16 cellular contexts compared by ENCODE assay signal in genomic region chr16:31191697-31192428, GRCh38. TPM values are rescaled to one million over a fixed set of nuclear protein-coding genes. Genes with fewer than 3 reads are reported as not detected.
A peak's percentile ranks its signal among the peaks of the same experiment; 100 is the strongest.
DNase-seq lines count a peak whose midpoint lies in the region; ATAC-seq, FAIRE-seq and TF ChIP-seq lines count a peak whose summit lies in the region.
"Had no signal": no experiment of that assay in that cellular context is flagged by ENCODE, and none has a peak within 500 bp of the region (broad histone marks: within the 10 kb centered on the region; RNA-seq: fewer than 3 reads in every experiment).

No MANE protein-coding gene starts in this region.

- no peaks in the 10 kb centered on the region for H3K27me3 Mint-ChIP-seq in activated naive CD4-positive, alpha-beta T cell treated with anti-CD3 and anti-CD28 coated beads, Interleukin-2, amount 50 U/mL, for 24 hours
- H3K27me3 Mint-ChIP-seq in T-cell = no peaks in the 10 kb centered on the region
- no peaks in the 10 kb centered on the region for H3K27me3 Mint-ChIP-seq in stimulated activated memory B cell treated with anti-CD40 and anti-IgM and Interleukin-4, amounts not matched to agents 10 μg/mL and 1 μg/mL and 100 μg/mL, for 72 hours

- H2BK5ac ChIP-seq in H1 (ENCODE audit: low read depth, low read length) = no peak overlapping the region

- H3K14ac ChIP-seq in H1 (ENCODE audit: insufficient read length) = no peak overlapping the region

- TF ChIP-seq POLR2A in H1 (IDR thresholded peaks at IDR 0.05; ENCODE audit: control extremely low read depth in 1 of 2, low read depth in 2 of 2, low read length in 2 of 2) = peak in 1 of 2 experiments; percentile 69; a peak in 2 of 3 replicates
- TF ChIP-seq POLR2A in upper lobe of left lung (IDR thresholded peaks at IDR 0.05) = no peak
- no peak for TF ChIP-seq POLR2A in lower leg skin (IDR thresholded peaks at IDR 0.05)

- POLR2A ChIA-PET in T-cell (lab: Charles Lee) = interaction anchor here in 1 of 2 donors (0.6 kb wide), 1 partner anchor 11 kb away, joined by 3 read pairs; no protein-coding TSS in a partner anchor
- POLR2A ChIA-PET in H1 (lab: Charles Lee; ENCODE audit: partially characterized antibody) = interaction anchor here (1.2 to 17.4 kb wide), 7 partner anchors 7 to 142 kb away, joined by 4 to 430 read pairs (median 9); partner anchors contain the start of genes FUS, PRSS8, PYCARD and PYDC1

- no peak overlapping the region for H3K9ac ChIP-seq in H1 (replicated peaks in 1 of 4; ENCODE audit: extremely low read depth in 1 of 4, low read depth in 3 of 4, low read length in 3 of 4)

- 90% methylated on average over 5 of the region's 5 CpGs; no CpG with 5 or more reads in 1 of the 2 experiments for WGBS in H1 (ENCODE audit: extremely low coverage in 1 of 2, insufficient coverage in 1 of 2, insufficient read length in 1 of 2, insufficient replicate concordance in 2 of 2, low coverage in 1 of 2, low lambda C conversion rate in 2 of 2, missing lambda C conversion rate in 1 of 2), 2 experiments
- 83 to 87% methylated on average over 5 of the region's 5 CpGs for WGBS in upper lobe of left lung, 2 donors
- WGBS in lower leg skin, 2 donors = 79 to 88% methylated on average over 5 of the region's 5 CpGs

- H3K79me1 ChIP-seq in H1 (ENCODE audit: low read depth, low read length) = peaks cover 9% of the 10 kb centered on the region

- H3K79me2 ChIP-seq in H1 (ENCODE audit: control insufficient read depth in 1 of 2, insufficient read depth in 2 of 2, low read length in 2 of 2) = peaks cover 0 to 42% of the 10 kb centered on the region in 2 experiments; a peak in 2 of 4 replicates

- H2BK20ac ChIP-seq in H1 (ENCODE audit: low read length) = no peak overlapping the region

- no peaks in the 10 kb centered on the region for H3K9me3 Mint-ChIP-seq in activated naive CD4-positive, alpha-beta T cell treated with anti-CD3 and anti-CD28 coated beads, Interleukin-2, amount 50 U/mL, for 24 hours
- no peaks in the 10 kb centered on the region for H3K9me3 Mint-ChIP-seq in T-cell
- no peaks in the 10 kb centered on the region for H3K9me3 Mint-ChIP-seq in stimulated activated memory B cell treated with anti-CD40 and anti-IgM and Interleukin-4, amounts not matched to agents 10 μg/mL and 1 μg/mL and 100 μg/mL, for 72 hours

- H3K4ac ChIP-seq in H1 (replicated peaks; ENCODE audit: insufficient read length, low read depth, low read length) = no peak overlapping the region

- no peak overlapping the region for H3K27ac ChIP-seq in H1 (ENCODE audit: low read depth, low read length)
- H3K27ac ChIP-seq in upper lobe of left lung = no peak overlapping the region
- H3K27ac ChIP-seq: suprapubic skin had no signal

- TF ChIP-seq RAD21 in H1 (IDR thresholded peaks at IDR 0.05 in 1 of 2, conservative IDR thresholded peaks at IDR 0.05 in 1 of 2; ENCODE audit: low read depth in 2 of 2, low read length in 2 of 2) = no peak

- H3K4me1 Mint-ChIP-seq in activated naive CD4-positive, alpha-beta T cell treated with anti-CD3 and anti-CD28 coated beads, Interleukin-2, amount 50 U/mL, for 24 hours = peaks cover 74% of the 10 kb centered on the region
- H3K4me1 Mint-ChIP-seq in T-cell = peaks cover 67 to 83% (median 70%) of the 10 kb centered on the region in 3 donors
- peaks cover 53% of the 10 kb centered on the region for H3K4me1 Mint-ChIP-seq in stimulated activated memory B cell treated with anti-CD40 and anti-IgM and Interleukin-4, amounts not matched to agents 10 μg/mL and 1 μg/mL and 100 μg/mL, for 72 hours

- no peak overlapping the region for H2BK120ac ChIP-seq in H1 (replicated peaks; ENCODE audit: low read depth, low read length)

- H3K27ac Mint-ChIP-seq in activated naive CD4-positive, alpha-beta T cell treated with anti-CD3 and anti-CD28 coated beads, Interleukin-2, amount 50 U/mL, for 24 hours = peak overlapping the region; percentile 87
- peak overlapping the region; percentile 2 to 22 for H3K27ac Mint-ChIP-seq in T-cell
- H3K27ac Mint-ChIP-seq in stimulated activated memory B cell treated with anti-CD40 and anti-IgM and Interleukin-4, amounts not matched to agents 10 μg/mL and 1 μg/mL and 100 μg/mL, for 72 hours = peak overlapping the region; percentile 35

- H4K5ac ChIP-seq in H1 (ENCODE audit: insufficient read length, low read depth, low read length) = no peak overlapping the region

- ATAC-seq in T-cell (replicated peaks in 1 of 4) (no peak), upper lobe of left lung (ENCODE audit: low FRiP score in 2 of 2) (no peak)
- no peak for ATAC-seq in stimulated activated memory B cell treated with anti-CD40 and anti-IgM and Interleukin-4, amounts not matched to agents 10 μg/mL and 1 μg/mL and 100 μg/mL, for 72 hours

- H4K8ac ChIP-seq in H1 (ENCODE audit: extremely low read depth, insufficient read depth, low read length) = no peak overlapping the region

- H2BK12ac ChIP-seq in H1 (ENCODE audit: low read depth, low read length) = no peak overlapping the region

- no peak for TF ChIP-seq EP300 in H1 (IDR thresholded peaks at IDR 0.05; ENCODE audit: borderline replicate concordance in 1 of 2, low read depth in 2 of 2, low read length in 2 of 2)
- TF ChIP-seq EP300 in upper lobe of left lung (IDR thresholded peaks at IDR 0.05) = no peak

- no peak overlapping the region for H4K91ac ChIP-seq in H1 (replicated peaks; ENCODE audit: insufficient read length, low read length)

- H3K36me3 ChIP-seq in H1 (ENCODE audit: control insufficient read depth in 2 of 4, insufficient read depth in 4 of 4, low read length in 3 of 4) (peaks cover 64 to 97% (median 95%) of the 10 kb centered on the region in 4 experiments), upper lobe of left lung (peaks cover 65 to 100% (median 89%) of the 10 kb centered on the region in 4 donors)

- no peak overlapping the region for H2AFZ ChIP-seq in H1 (ENCODE audit: low read length)

- H3K23ac ChIP-seq in H1 (ENCODE audit: insufficient read length) = no peak overlapping the region

- no peak overlapping the region for H3K56ac ChIP-seq in H1 (replicated peaks; ENCODE audit: insufficient read length, low read depth, low read length)

- intact Hi-C loops in lower leg skin (cut with DNase I; ENCODE audit: low total_unique reads) = no loop called here

- no peak for DNase-seq in activated naive CD4-positive, alpha-beta T cell (lab: John Stamatoyannopoulos, UW)
- no peak for DNase-seq in T-cell
- DNase-seq in H1 (ENCODE audit: low read depth in 1 of 2, low spot score in 2 of 2) = no peak
- DNase-seq in upper lobe of left lung = no peak
- DNase-seq in C1 segment of cervical spinal cord (lab: John Stamatoyannopoulos, UW) = no peak
- DNase-seq in lower leg skin (ENCODE audit: low spot score in 2 of 2) = no peak
- DNase-seq: activated CD4-positive, CD25-positive, alpha-beta regulatory T cell; NCI-H2029; NCI-H446 treated with DMSO at 0.1 percent for 48 hours; occipital lobe had no signal

- H3K4me3 ChIP-seq in H1 (ENCODE audit: extremely low read depth in 1 of 4, insufficient read depth in 2 of 4, low read depth in 3 of 4, low read length in 4 of 4) (no peak overlapping the region), upper lobe of left lung (no peak overlapping the region), lower leg skin (ENCODE audit: low read depth, poor library complexity, severe bottlenecking) (no peak overlapping the region)
- H3K4me3 ChIP-seq: suprapubic skin had no signal

- H3K27me3 ChIP-seq in H1 (replicated peaks in 1 of 4; ENCODE audit: control insufficient read depth in 3 of 4, extremely low read depth in 1 of 4, insufficient read depth in 3 of 4, low read length in 3 of 4) (no peaks in the 10 kb centered on the region), upper lobe of left lung (no peaks in the 10 kb centered on the region)
- H3K27me3 ChIP-seq: suprapubic skin had no signal

- no peaks in the 10 kb centered on the region for H3K23me2 ChIP-seq in H1 (ENCODE audit: low read depth, low read length)

- H3K18ac ChIP-seq in H1 (ENCODE audit: extremely low read depth, low read length) = no peak overlapping the region

- TF ChIP-seq CTCF in H1 (IDR thresholded peaks at IDR 0.05; ENCODE audit: control extremely low read depth in 1 of 3, insufficient read depth in 1 of 3, low read depth in 1 of 3, low read length in 3 of 3) (no peak), upper lobe of left lung (IDR thresholded peaks at IDR 0.05) (no peak), lower leg skin (IDR thresholded peaks at IDR 0.05) (no peak)

- H2BK15ac ChIP-seq in H1 (ENCODE audit: low read length) = no peak overlapping the region

- CTCF ChIA-PET in T-cell (lab: Charles Lee) (no interaction called here), H1 (lab: Charles Lee; ENCODE audit: partially characterized antibody) (no interaction called here)

- H4K20me1 ChIP-seq in H1 (replicated peaks in 1 of 2; ENCODE audit: control insufficient read depth in 1 of 2, insufficient read depth in 2 of 2, low read length in 2 of 2) = peaks cover 11 to 39% of the 10 kb centered on the region in 2 experiments

- FAIRE-seq in H1 (lab: Jason Lieb, UNC) = no peak
- FAIRE-seq: endometrium had no signal

- no peak overlapping the region for H2AK5ac ChIP-seq in H1 (ENCODE audit: low read depth, low read length)

- H3K36me3 Mint-ChIP-seq in activated naive CD4-positive, alpha-beta T cell treated with anti-CD3 and anti-CD28 coated beads, Interleukin-2, amount 50 U/mL, for 24 hours = peaks cover 44% of the 10 kb centered on the region
- peaks cover 76% of the 10 kb centered on the region for H3K36me3 Mint-ChIP-seq in T-cell
- peaks cover 79% of the 10 kb centered on the region for H3K36me3 Mint-ChIP-seq in stimulated activated memory B cell treated with anti-CD40 and anti-IgM and Interleukin-4, amounts not matched to agents 10 μg/mL and 1 μg/mL and 100 μg/mL, for 72 hours

- peak overlapping the region; percentile 19 for H3K4me3 Mint-ChIP-seq in activated naive CD4-positive, alpha-beta T cell treated with anti-CD3 and anti-CD28 coated beads, Interleukin-2, amount 50 U/mL, for 24 hours
- H3K4me3 Mint-ChIP-seq in T-cell = no peak overlapping the region
- H3K4me3 Mint-ChIP-seq in stimulated activated memory B cell treated with anti-CD40 and anti-IgM and Interleukin-4, amounts not matched to agents 10 μg/mL and 1 μg/mL and 100 μg/mL, for 72 hours = no peak overlapping the region

- H3K9me3 ChIP-seq in H1 (ENCODE audit: insufficient read depth in 2 of 2, low read depth in 1 of 2, low read length in 1 of 2) = no peaks in the 10 kb centered on the region
- no peaks in the 10 kb centered on the region for H3K9me3 ChIP-seq in upper lobe of left lung
- H3K9me3 ChIP-seq: suprapubic skin had no signal

- H3K4me2 ChIP-seq in H1 (ENCODE audit: insufficient read depth in 1 of 2, low read depth in 2 of 2, low read length in 2 of 2) = no peak overlapping the region

- H3K4me1 ChIP-seq in H1 (replicated peaks in 1 of 4; ENCODE audit: control insufficient read depth in 3 of 4, insufficient read depth in 4 of 4, low read length in 3 of 4) (no peaks in the 10 kb centered on the region), upper lobe of left lung (no peaks in the 10 kb centered on the region)
- H3K4me1 ChIP-seq: suprapubic skin had no signal

RNA-seq across cellular contexts. Expression of gene PYCARD, which starts 10.7 kb away (rescaled TPM):
- total RNA-seq in T-cell (10 to 100 TPM; 16.1 to 40.3 (median 33.4) TPM), upper lobe of left lung (100 to 1,000 TPM in 1 of 6 donors, 10 to 100 TPM in 5; 44.0 to 103 (median 83.7) TPM), lower leg skin (100 to 1,000 TPM in 3 of 4 donors, 10 to 100 TPM in 1; 87.5 to 140 (median 122) TPM)
- 29.9 and 32.2 TPM in 2 replicates for total RNA-seq in H1 (2021; fragmentation: NEBNext Ultra II Directional; extraction: Animal tissue kit (Norgen Biotek cat#: 25700))
- 77.9 and 87.0 TPM in 2 replicates for polyA plus RNA-seq in H1 (2011; rRNA removed)
- 73.9 TPM for polyA plus RNA-seq in H1 (2011; cell fraction: cytosol; rRNA removed)
- polyA plus RNA-seq in H1 (2011; cell fraction: nucleus; rRNA removed) = 54.1 TPM
- 36.7 to 66.7 TPM (median 58.8 TPM) in 4 replicates for polyA plus RNA-seq in H1 (2012, experiment 1 of 2)
- polyA plus RNA-seq in H1 (2012, experiment 2 of 2) = 41.9 TPM
- 29.1 TPM for polyA plus RNA-seq in H1 (2013, experiment 1 of 2)
- polyA plus RNA-seq in H1 (2013, experiment 2 of 2) = 29.0 TPM
- 9.6 and 13.2 TPM in 2 replicates for polyA minus RNA-seq in H1 (2011; rRNA and poly(A)+ RNA removed)
- polyA minus RNA-seq in H1 (2011; cell fraction: cytosol; rRNA and poly(A)+ RNA removed) = 17.5 TPM
- polyA minus RNA-seq in H1 (2011; cell fraction: nucleus; rRNA and poly(A)+ RNA removed) = 11.4 TPM

RNA-seq across cellular contexts. Expression of gene FUS, which starts 11.9 kb away (rescaled TPM):
- total RNA-seq in T-cell = 100 to 1,000 TPM; 410 to 963 (median 434) TPM
- total RNA-seq in H1 (2021; fragmentation: NEBNext Ultra II Directional; extraction: Animal tissue kit (Norgen Biotek cat#: 25700)) = 685 and 686 TPM in 2 replicates
- 484 and 491 TPM in 2 replicates for polyA plus RNA-seq in H1 (2011; rRNA removed)
- polyA plus RNA-seq in H1 (2011; cell fraction: cytosol; rRNA removed) = 464 TPM
- polyA plus RNA-seq in H1 (2011; cell fraction: nucleus; rRNA removed) = 680 TPM
- 1,043 to 1,228 TPM (median 1,129 TPM) in 4 replicates for polyA plus RNA-seq in H1 (2012, experiment 1 of 2)
- 352 TPM for polyA plus RNA-seq in H1 (2012, experiment 2 of 2)
- 689 TPM for polyA plus RNA-seq in H1 (2013, experiment 1 of 2)
- 688 TPM for polyA plus RNA-seq in H1 (2013, experiment 2 of 2)
- polyA minus RNA-seq in H1 (2011; rRNA and poly(A)+ RNA removed) = 207 and 224 TPM in 2 replicates
- 462 TPM for polyA minus RNA-seq in H1 (2011; cell fraction: cytosol; rRNA and poly(A)+ RNA removed)
- polyA minus RNA-seq in H1 (2011; cell fraction: nucleus; rRNA and poly(A)+ RNA removed) = 413 TPM
- total RNA-seq in upper lobe of left lung = 100 to 1,000 TPM in 3 of 6 donors, 10 to 100 TPM in 3; 65.7 to 258 (median 145) TPM
- 10 to 100 TPM; 31.9 to 55.8 (median 34.9) TPM for total RNA-seq in lower leg skin

RNA-seq across cellular contexts. Expression of gene TRIM72, which starts 22.1 kb away (rescaled TPM):
- total RNA-seq in T-cell (under 1 TPM in 3 of 5 donors, not detected in 2; 0.03 to 0.09 (median 0.09) TPM), upper lobe of left lung (under 1 TPM in 1 of 6 donors, not detected in 5; 0.27 TPM), lower leg skin (under 1 TPM in 1 of 4 donors, not detected in 3; 0.19 TPM)
- total RNA-seq in H1 (2021; fragmentation: NEBNext Ultra II Directional; extraction: Animal tissue kit (Norgen Biotek cat#: 25700)) = 1.3 and 2.1 TPM in 2 replicates
- polyA plus RNA-seq in H1 (2011; rRNA removed) = 0.57 and 0.97 TPM in 2 replicates
- polyA plus RNA-seq in H1 (2011; cell fraction: cytosol; rRNA removed) = 0.58 TPM
- 1.3 TPM for polyA plus RNA-seq in H1 (2011; cell fraction: nucleus; rRNA removed)
- 0.84 to 1.6 TPM (median 1.1 TPM) in 4 replicates for polyA plus RNA-seq in H1 (2012, experiment 1 of 2)
- polyA plus RNA-seq in H1 (2012, experiment 2 of 2) = 0.38 TPM
- polyA plus RNA-seq in H1 (2013, experiment 1 of 2) = 0.28 TPM
- 0.26 TPM for polyA plus RNA-seq in H1 (2013, experiment 2 of 2)
- polyA minus RNA-seq in H1 (2011; rRNA and poly(A)+ RNA removed) = 0.57 and 0.93 TPM in 2 replicates
- 2.1 TPM for polyA minus RNA-seq in H1 (2011; cell fraction: cytosol; rRNA and poly(A)+ RNA removed)
- 0.50 TPM for polyA minus RNA-seq in H1 (2011; cell fraction: nucleus; rRNA and poly(A)+ RNA removed)
- total RNA-seq: fibroblast of villous mesenchyme, M059J had no signal

RNA-seq across cellular contexts. Expression of gene PYDC1, which starts 25.1 kb away (rescaled TPM):
- total RNA-seq in T-cell (not detected), upper lobe of left lung (not detected), lower leg skin (10 to 100 TPM in 3 of 4 donors, 1 to 10 TPM in 1; 4.8 to 17.5 (median 12.9) TPM)
- 3.0 and 3.5 TPM in 2 replicates for total RNA-seq in H1 (2021; fragmentation: NEBNext Ultra II Directional; extraction: Animal tissue kit (Norgen Biotek cat#: 25700))
- polyA plus RNA-seq in H1 (2011; rRNA removed) = 5.9 and 11.1 TPM in 2 replicates
- polyA plus RNA-seq in H1 (2011; cell fraction: cytosol; rRNA removed) = 6.0 TPM
- 3.6 TPM for polyA plus RNA-seq in H1 (2011; cell fraction: nucleus; rRNA removed)
- 2.5 to 6.9 TPM (median 3.8 TPM) in 4 replicates for polyA plus RNA-seq in H1 (2012, experiment 1 of 2)
- 13.3 TPM for polyA plus RNA-seq in H1 (2012, experiment 2 of 2)
- polyA plus RNA-seq in H1 (2013, experiment 1 of 2) = 2.0 TPM
- 1.6 TPM for polyA plus RNA-seq in H1 (2013, experiment 2 of 2)
- 0.56 TPM in 1 of 2 replicates, not detected in the other for polyA minus RNA-seq in H1 (2011; rRNA and poly(A)+ RNA removed)
- not detected for polyA minus RNA-seq in H1 (2011; cell fraction: cytosol; rRNA and poly(A)+ RNA removed)
- polyA minus RNA-seq in H1 (2011; cell fraction: nucleus; rRNA and poly(A)+ RNA removed) = not detected
- total RNA-seq: fibroblast of villous mesenchyme, M059J had no signal

RNA-seq across cellular contexts. Expression of gene PRSS36, which starts 42.0 kb away (rescaled TPM):
- total RNA-seq in T-cell (1 to 10 TPM in 4 of 5 donors, under 1 TPM in 1; 0.42 to 1.2 (median 1.1) TPM), upper lobe of left lung (10 to 100 TPM in 2 of 6 donors, 1 to 10 TPM in 4; 1.4 to 61.8 (median 5.6) TPM), lower leg skin (10 to 100 TPM in 1 of 4 donors, 1 to 10 TPM in 3; 2.3 to 10.5 (median 3.3) TPM)
- total RNA-seq in H1 (2021; fragmentation: NEBNext Ultra II Directional; extraction: Animal tissue kit (Norgen Biotek cat#: 25700)) = 1.3 TPM in 2 replicates
- 1.9 and 3.1 TPM in 2 replicates for polyA plus RNA-seq in H1 (2011; rRNA removed)
- polyA plus RNA-seq in H1 (2011; cell fraction: cytosol; rRNA removed) = 2.3 TPM
- polyA plus RNA-seq in H1 (2011; cell fraction: nucleus; rRNA removed) = 3.5 TPM
- 0.76 to 1.4 TPM (median 1.1 TPM) in 4 replicates for polyA plus RNA-seq in H1 (2012, experiment 1 of 2)
- polyA plus RNA-seq in H1 (2012, experiment 2 of 2) = 0.33 TPM
- polyA plus RNA-seq in H1 (2013, experiment 1 of 2) = 0.87 TPM
- 0.68 TPM for polyA plus RNA-seq in H1 (2013, experiment 2 of 2)
- polyA minus RNA-seq in H1 (2011; rRNA and poly(A)+ RNA removed) = 0.41 TPM in 1 of 2 replicates, not detected in the other
- not detected for polyA minus RNA-seq in H1 (2011; cell fraction: cytosol; rRNA and poly(A)+ RNA removed)
- 1.7 TPM for polyA minus RNA-seq in H1 (2011; cell fraction: nucleus; rRNA and poly(A)+ RNA removed)
- total RNA-seq: occipital lobe had no signal

Comparison
In these comparisons a context has a peak if more than half of its experiments do, and no peak if none do; other contexts are left out.
1. H3K27ac Mint-ChIP-seq: peak in every context shown above with its lines; median percentile 87 in activated naive CD4-positive, alpha-beta T cell treated with anti-CD3 and anti-CD28 coated beads, Interleukin-2, amount 50 U/mL, for 24 hours; 35 in stimulated activated memory B cell treated with anti-CD40 and anti-IgM and Interleukin-4, amounts not matched to agents 10 μg/mL and 1 μg/mL and 100 μg/mL, for 72 hours; 12 in T-cell.